25 cellular contexts compared by ENCODE assay signal in genomic region chr14:105365101-105365500, GRCh38. TPM values are rescaled to one million over a fixed set of nuclear protein-coding genes. Genes with fewer than 3 reads are reported as not detected.
"Had no signal": no experiment of that assay in that cellular context is flagged by ENCODE, and none has a peak within 500 bp of the region (broad histone marks: within the 10 kb centered on the region; RNA-seq: fewer than 3 reads in every experiment).

No MANE protein-coding gene starts in this region.

- H3K9me3 Mint-ChIP-seq: activated B cell treated with CpG ODN at 0.5 μM for 24 hours; activated CD4-positive, alpha-beta T cell treated with anti-CD3 and anti-CD28 coated beads, Interleukin-2, amount 10 ng/mL, durations not matched to agents 24 days and 14 days; activated naive CD4-positive, alpha-beta T cell treated with anti-CD3 and anti-CD28 coated beads, Interleukin-2, amount 50 U/mL, for 24 hours; activated T-cell treated with anti-CD3 and anti-CD28 coated beads, Interleukin-2, amount 50 U/mL, for 24 hours; activated T-helper 1 cell treated with anti-CD3 and anti-CD28 coated beads, Interleukin-12 subunit alpha, Interleukin-12 subunit beta, Interleukin-2, Interleukin-4 antibody, amounts not matched to agents 30 ng/mL and 10 ng/mL and 1 ng/mL, durations not matched to agents 14 hours and 24 hours and 36 hours had no signal

- H3K27me3 ChIP-seq: body of pancreas had no signal

- H3K36me3 Mint-ChIP-seq: activated CD8-positive, alpha-beta memory T cell treated with anti-CD3 and anti-CD28 coated beads, Interleukin-2, amount 10 ng/mL, durations not matched to agents 7 days and 5 days; activated naive CD4-positive, alpha-beta T cell treated with anti-CD3 and anti-CD28 coated beads, Interleukin-2, amount 50 U/mL, for 24 hours had no signal

- H3K27ac ChIP-seq: body of pancreas had no signal

- FAIRE-seq: bronchial epithelial cell had no signal

- H3K27me3 Mint-ChIP-seq: activated B cell treated with CpG ODN at 0.5 μM for 24 hours; activated naive CD4-positive, alpha-beta T cell treated with anti-CD3 and anti-CD28 coated beads, Interleukin-2, amount 50 U/mL, for 24 hours; activated T-cell treated with anti-CD3 and anti-CD28 coated beads, Interleukin-2, amount 50 U/mL, for 24 hours; T-helper 17 cell had no signal

- H3K9me3 ChIP-seq: body of pancreas had no signal

- H3K4me1 ChIP-seq: body of pancreas had no signal

- H3K27ac Mint-ChIP-seq: activated B cell treated with CpG ODN at 0.5 μM for 24 hours; activated CD4-positive, alpha-beta T cell treated with anti-CD3 and anti-CD28 coated beads, Interleukin-2, amount 10 ng/mL, durations not matched to agents 24 days and 14 days; activated CD8-positive, alpha-beta memory T cell treated with anti-CD3 and anti-CD28 coated beads, Interleukin-2, amount 10 ng/mL, durations not matched to agents 7 days and 5 days; activated naive CD4-positive, alpha-beta T cell treated with anti-CD3 and anti-CD28 coated beads, Interleukin-2, amount 50 U/mL, for 24 hours; activated T-cell treated with anti-CD3 and anti-CD28 coated beads, Interleukin-2, amount 50 U/mL, for 24 hours; activated T-helper 1 cell treated with anti-CD3 and anti-CD28 coated beads, Interleukin-12 subunit alpha, Interleukin-12 subunit beta, Interleukin-2, Interleukin-4 antibody, amounts not matched to agents 30 ng/mL and 10 ng/mL and 1 ng/mL, durations not matched to agents 14 hours and 24 hours and 36 hours; T-helper 17 cell had no signal

- ATAC-seq: body of pancreas had no signal

- H3K4me3 ChIP-seq: body of pancreas had no signal

- H3K4me3 Mint-ChIP-seq: activated B cell treated with CpG ODN at 0.5 μM for 24 hours; activated CD4-positive, alpha-beta T cell treated with anti-CD3 and anti-CD28 coated beads, Interleukin-2, amount 10 ng/mL, durations not matched to agents 24 days and 14 days; activated CD8-positive, alpha-beta memory T cell treated with anti-CD3 and anti-CD28 coated beads, Interleukin-2, amount 10 ng/mL, durations not matched to agents 7 days and 5 days; activated naive CD4-positive, alpha-beta T cell treated with anti-CD3 and anti-CD28 coated beads, Interleukin-2, amount 50 U/mL, for 24 hours; activated T-cell treated with anti-CD3 and anti-CD28 coated beads, Interleukin-2, amount 50 U/mL, for 24 hours; activated T-helper 1 cell treated with anti-CD3 and anti-CD28 coated beads, Interleukin-12 subunit alpha, Interleukin-12 subunit beta, Interleukin-2, Interleukin-4 antibody, amounts not matched to agents 30 ng/mL and 10 ng/mL and 1 ng/mL, durations not matched to agents 14 hours and 24 hours and 36 hours; T-helper 17 cell had no signal

- DNase-seq: activated B cell treated with CpG ODN at 0.5 μM for 24 hours; activated CD4-positive, alpha-beta T cell treated with anti-CD3 and anti-CD28 coated beads for 1 hour; activated CD4-positive, alpha-beta T cell treated with anti-CD3 and anti-CD28 coated beads, Interleukin-2, amount 10 ng/mL, durations not matched to agents 24 days and 14 days; activated CD4-positive, alpha-beta T cell treated with anti-CD3 and anti-CD28 coated beads, Interleukin-2, amount 50 U/mL, for 48 hours; activated CD8-positive, alpha-beta memory T cell treated with anti-CD3 and anti-CD28 coated beads, Interleukin-2, amount 10 ng/mL, durations not matched to agents 7 days and 5 days; activated effector memory CD4-positive, alpha-beta T cell treated with Interleukin-2 at 50 U/mL for 16 hours; activated T-cell treated with anti-CD3 and anti-CD28 coated beads, Interleukin-2, amount 50 U/mL, for 24 hours; body of pancreas; central memory CD4-positive, alpha-beta T cell; MV-4-11; NCI-H1092 treated with DMSO at 0.1 percent for 48 hours; NCI-H1417 treated with DMSO at 0.1 percent for 48 hours; NCI-H1694; NCI-H2029; NCI-H2107; NCI-H2171 treated with DMSO at 0.1 percent for 48 hours; NCI-H510A; NCI-H526 treated with DMSO at 0.1 percent for 48 hours; SIG-M5; T-helper 17 cell; T-helper 9 cell had no signal

RNA-seq across cellular contexts. Expression of gene TEX22, which starts 33.2 kb away (rescaled TPM):
- total RNA-seq: RPMI7951 had no signal
